In genomic region chr5:11760940-11761603, GRCh38 we compare ENCODE assay signal across 26 cellular contexts.
"Had no signal": no experiment of that assay in that cellular context is flagged by ENCODE, and none has a peak within 500 bp of the region (broad histone marks: within the 10 kb centered on the region; RNA-seq: fewer than 3 reads in every experiment).

No MANE protein-coding gene starts in this region.

- H3K27me3 Mint-ChIP-seq: activated CD4-positive, alpha-beta memory T cell treated with anti-CD3 and anti-CD28 coated beads for 36 hours; activated CD4-positive, alpha-beta T cell treated with anti-CD3 and anti-CD28 coated beads, Interleukin-2, amount 10 ng/mL, durations not matched to agents 24 days and 14 days; activated naive CD4-positive, alpha-beta T cell treated with anti-CD3 and anti-CD28 coated beads, Interleukin-2, amount 10 ng/mL, durations not matched to agents 7 days and 5 days; activated naive CD8-positive, alpha-beta T cell treated with anti-CD3 and anti-CD28 coated beads, Interleukin-2, amount 10 ng/mL, durations not matched to agents 7 days and 5 days; activated T-cell treated with anti-CD3 and anti-CD28 coated beads, Interleukin-2, amount 50 U/mL, for 24 hours; naive thymus-derived CD4-positive, alpha-beta T cell; T-helper 17 cell had no signal

- H3K36me3 ChIP-seq: esophagus muscularis mucosa, ovary, WERI-Rb-1 had no signal

- H3K4me3 Mint-ChIP-seq: activated CD4-positive, alpha-beta memory T cell treated with anti-CD3 and anti-CD28 coated beads for 36 hours; activated CD4-positive, alpha-beta T cell treated with anti-CD3 and anti-CD28 coated beads, Interleukin-2, amount 10 ng/mL, durations not matched to agents 24 days and 14 days; activated naive CD4-positive, alpha-beta T cell treated with anti-CD3 and anti-CD28 coated beads, Interleukin-2, amount 10 ng/mL, durations not matched to agents 7 days and 5 days; activated naive CD8-positive, alpha-beta T cell treated with anti-CD3 and anti-CD28 coated beads, Interleukin-2, amount 10 ng/mL, durations not matched to agents 7 days and 5 days; activated T-cell treated with anti-CD3 and anti-CD28 coated beads, Interleukin-2, amount 50 U/mL, for 24 hours; mesothelial cell of epicardium; naive thymus-derived CD4-positive, alpha-beta T cell; T-helper 17 cell had no signal

- H3K27me3 ChIP-seq: esophagus muscularis mucosa, foreskin keratinocyte, ovary, testis had no signal

- H3K4me1 Mint-ChIP-seq: activated CD4-positive, alpha-beta T cell treated with anti-CD3 and anti-CD28 coated beads, Interleukin-2, amount 10 ng/mL, durations not matched to agents 24 days and 14 days; activated naive CD4-positive, alpha-beta T cell treated with anti-CD3 and anti-CD28 coated beads, Interleukin-2, amount 10 ng/mL, durations not matched to agents 7 days and 5 days; activated naive CD8-positive, alpha-beta T cell treated with anti-CD3 and anti-CD28 coated beads, Interleukin-2, amount 10 ng/mL, durations not matched to agents 7 days and 5 days; mesothelial cell of epicardium; naive thymus-derived CD4-positive, alpha-beta T cell; T-helper 17 cell had no signal

- H3K9me3 Mint-ChIP-seq: activated CD4-positive, alpha-beta T cell treated with anti-CD3 and anti-CD28 coated beads, Interleukin-2, amount 10 ng/mL, durations not matched to agents 24 days and 14 days; activated naive CD8-positive, alpha-beta T cell treated with anti-CD3 and anti-CD28 coated beads, Interleukin-2, amount 10 ng/mL, durations not matched to agents 7 days and 5 days had no signal

- FAIRE-seq: astrocyte, islet of Langerhans, urothelium cell line had no signal

- H3K9me3 ChIP-seq: ovary, testis had no signal

- H3K4me1 ChIP-seq: esophagus muscularis mucosa, foreskin keratinocyte, testis had no signal

- H3K36me3 Mint-ChIP-seq: activated CD4-positive, alpha-beta memory T cell treated with anti-CD3 and anti-CD28 coated beads for 36 hours; activated naive CD4-positive, alpha-beta T cell treated with anti-CD3 and anti-CD28 coated beads, Interleukin-2, amount 10 ng/mL, durations not matched to agents 7 days and 5 days; activated naive CD8-positive, alpha-beta T cell treated with anti-CD3 and anti-CD28 coated beads, Interleukin-2, amount 10 ng/mL, durations not matched to agents 7 days and 5 days; mesothelial cell of epicardium; naive thymus-derived CD4-positive, alpha-beta T cell had no signal

- H3K4me3 ChIP-seq: esophagus muscularis mucosa, ovary, testis had no signal

- H3K27ac ChIP-seq: esophagus muscularis mucosa, foreskin keratinocyte, ovary, testis, WERI-Rb-1 had no signal

- ATAC-seq: foreskin keratinocyte; left ventricle myocardium superior; naive thymus-derived CD4-positive, alpha-beta T cell; right cardiac atrium; T-helper 17 cell had no signal

- H3K27ac Mint-ChIP-seq: activated CD4-positive, alpha-beta memory T cell treated with anti-CD3 and anti-CD28 coated beads for 36 hours; activated CD4-positive, alpha-beta T cell treated with anti-CD3 and anti-CD28 coated beads, Interleukin-2, amount 10 ng/mL, durations not matched to agents 24 days and 14 days; activated naive CD4-positive, alpha-beta T cell treated with anti-CD3 and anti-CD28 coated beads, Interleukin-2, amount 10 ng/mL, durations not matched to agents 7 days and 5 days; activated naive CD8-positive, alpha-beta T cell treated with anti-CD3 and anti-CD28 coated beads, Interleukin-2, amount 10 ng/mL, durations not matched to agents 7 days and 5 days; activated T-cell treated with anti-CD3 and anti-CD28 coated beads, Interleukin-2, amount 50 U/mL, for 24 hours; mesothelial cell of epicardium; naive thymus-derived CD4-positive, alpha-beta T cell; T-helper 17 cell had no signal

- DNase-seq: activated CD4-positive, alpha-beta memory T cell treated with anti-CD3 and anti-CD28 coated beads for 36 hours; activated CD4-positive, alpha-beta T cell treated with anti-CD3 and anti-CD28 coated beads, Interleukin-2, amount 10 ng/mL, durations not matched to agents 24 days and 14 days; activated CD4-positive, CD25-positive, alpha-beta regulatory T cell treated with anti-CD3 and anti-CD28 coated beads, Interleukin-2, amount 50 U/mL, for 72 hours; activated CD8-positive, alpha-beta memory T cell treated with anti-CD3 and anti-CD28 coated beads, Interleukin-2, amount 50 U/mL, for 48 hours; activated gamma-delta T cell; activated naive CD4-positive, alpha-beta T cell treated with anti-CD3 and anti-CD28 coated beads, Interleukin-2, amount 10 ng/mL, durations not matched to agents 7 days and 5 days; activated naive CD8-positive, alpha-beta T cell treated with anti-CD3 and anti-CD28 coated beads, Interleukin-2, amount 10 ng/mL, durations not matched to agents 7 days and 5 days; activated T-cell treated with anti-CD3 and anti-CD28 coated beads, Interleukin-2, amount 50 U/mL, for 24 hours; amniotic stem cell; cortex of kidney; foreskin keratinocyte; left ventricle myocardium superior; naive thymus-derived CD4-positive, alpha-beta T cell; ovary; right cardiac atrium; stimulated activated CD4-positive, alpha-beta T cell treated with anti-CD3 and anti-CD28 coated beads, Interleukin-2, amount 100 ng/mL, for 48 hours; stimulated activated naive CD4-positive, alpha-beta T cell treated with Interleukin-2 at 50 U/mL for 16 hours; T-helper 17 cell; T1000; testis; WERI-Rb-1 had no signal
